1 cellular context compared by ENCODE assay signal in genomic region chr7:47951374-47951773, GRCh38.
TF ChIP-seq lines count a peak whose summit lies in the region.

No MANE protein-coding gene starts in this region.

TF ChIP-seq in HepG2, 621 proteins besides CTCF, POLR2A, EP300 and RAD21 (continued from another document):
- peak; percentile 35; the same call in 1 of the 2 replicates for TF ChIP-seq FOXO1 (CRISPR knock-in tag; IDR thresholded peaks at IDR 0.05)
- no peak for TF ChIP-seq ZNF577 (CRISPR knock-in tag; IDR thresholded peaks at IDR 0.05; ENCODE audit: borderline replicate concordance, low read depth)
- peak; percentile 75 for TF ChIP-seq BCL6 (CRISPR knock-in tag; IDR thresholded peaks at IDR 0.05)
- 0 out of 2 replicates have a peak, but pooled peaks have one; percentile 35 for TF ChIP-seq ZNF331 (CRISPR knock-in tag; IDR thresholded peaks at IDR 0.05)
- no peak for TF ChIP-seq HNF1B (CRISPR knock-in tag; IDR thresholded peaks at IDR 0.05)
- TF ChIP-seq ZBTB40 (IDR thresholded peaks at IDR 0.05), result no peak
- no peak for TF ChIP-seq ZBTB40 (CRISPR knock-in tag; IDR thresholded peaks at IDR 0.05)
- peak; percentile 42; the same call in 1 of the 2 replicates for TF ChIP-seq SAP130 (CRISPR knock-in tag; IDR thresholded peaks at IDR 0.05; ENCODE audit: low read depth)
- peak; percentile 47; the same call in 1 of the 2 replicates for TF ChIP-seq DPF2 (CRISPR knock-in tag; IDR thresholded peaks at IDR 0.05; ENCODE audit: borderline replicate concordance, low read depth)
- TF ChIP-seq ISL2 (CRISPR knock-in tag; IDR thresholded peaks at IDR 0.05), result 0 out of 2 replicates have a peak, but pooled peaks have one; percentile 24
- TF ChIP-seq GATAD2A (CRISPR knock-in tag; IDR thresholded peaks at IDR 0.05), result peak; percentile 61
- TF ChIP-seq HDAC2 (CRISPR knock-in tag; IDR thresholded peaks at IDR 0.05), result peak; percentile 55; the same call in 1 of the 2 replicates
- no peak for TF ChIP-seq ZNF280B (CRISPR knock-in tag; IDR thresholded peaks at IDR 0.05; ENCODE audit: borderline replicate concordance)
- TF ChIP-seq SOX5 (CRISPR knock-in tag; IDR thresholded peaks at IDR 0.05; ENCODE audit: borderline replicate concordance), result peak; percentile 57; the same call in 1 of the 2 replicates
- TF ChIP-seq CEBPB (IDR thresholded peaks at IDR 0.05; ENCODE audit: borderline replicate concordance, low read depth, low read length), result no peak
- TF ChIP-seq PPARG (CRISPR knock-in tag; conservative IDR thresholded peaks at IDR 0.05), result peak; percentile 78
- TF ChIP-seq TAF1 (CRISPR knock-in tag; IDR thresholded peaks at IDR 0.05), result no peak
- TF ChIP-seq, protein P1, sequence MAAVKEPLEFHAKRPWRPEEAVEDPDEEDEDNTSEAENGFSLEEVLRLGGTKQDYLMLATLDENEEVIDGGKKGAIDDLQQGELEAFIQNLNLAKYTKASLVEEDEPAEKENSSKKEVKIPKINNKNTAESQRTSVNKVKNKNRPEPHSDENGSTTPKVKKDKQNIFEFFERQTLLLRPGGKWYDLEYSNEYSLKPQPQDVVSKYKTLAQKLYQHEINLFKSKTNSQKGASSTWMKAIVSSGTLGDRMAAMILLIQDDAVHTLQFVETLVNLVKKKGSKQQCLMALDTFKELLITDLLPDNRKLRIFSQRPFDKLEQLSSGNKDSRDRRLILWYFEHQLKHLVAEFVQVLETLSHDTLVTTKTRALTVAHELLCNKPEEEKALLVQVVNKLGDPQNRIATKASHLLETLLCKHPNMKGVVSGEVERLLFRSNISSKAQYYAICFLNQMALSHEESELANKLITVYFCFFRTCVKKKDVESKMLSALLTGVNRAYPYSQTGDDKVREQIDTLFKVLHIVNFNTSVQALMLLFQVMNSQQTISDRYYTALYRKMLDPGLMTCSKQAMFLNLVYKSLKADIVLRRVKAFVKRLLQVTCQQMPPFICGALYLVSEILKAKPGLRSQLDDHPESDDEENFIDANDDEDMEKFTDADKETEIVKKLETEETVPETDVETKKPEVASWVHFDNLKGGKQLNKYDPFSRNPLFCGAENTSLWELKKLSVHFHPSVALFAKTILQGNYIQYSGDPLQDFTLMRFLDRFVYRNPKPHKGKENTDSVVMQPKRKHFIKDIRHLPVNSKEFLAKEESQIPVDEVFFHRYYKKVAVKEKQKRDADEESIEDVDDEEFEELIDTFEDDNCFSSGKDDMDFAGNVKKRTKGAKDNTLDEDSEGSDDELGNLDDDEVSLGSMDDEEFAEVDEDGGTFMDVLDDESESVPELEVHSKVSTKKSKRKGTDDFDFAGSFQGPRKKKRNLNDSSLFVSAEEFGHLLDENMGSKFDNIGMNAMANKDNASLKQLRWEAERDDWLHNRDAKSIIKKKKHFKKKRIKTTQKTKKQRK (IDR thresholded peaks at IDR 0.05; ENCODE audit: low read length), result no peak
- no peak for TF ChIP-seq SNRNP70 (IDR thresholded peaks at IDR 0.05; ENCODE audit: low read depth, low read length)
- no peak for TF ChIP-seq ZNF44 (CRISPR knock-in tag; IDR thresholded peaks at IDR 0.05)
- TF ChIP-seq IRX3 (CRISPR knock-in tag; IDR thresholded peaks at IDR 0.05; ENCODE audit: borderline replicate concordance, low read depth), result no peak
- 0 out of 2 replicates have a peak, but pooled peaks have one; percentile 29 for TF ChIP-seq NCOA2 (CRISPR knock-in tag; IDR thresholded peaks at IDR 0.05)
- TF ChIP-seq, protein P2, sequence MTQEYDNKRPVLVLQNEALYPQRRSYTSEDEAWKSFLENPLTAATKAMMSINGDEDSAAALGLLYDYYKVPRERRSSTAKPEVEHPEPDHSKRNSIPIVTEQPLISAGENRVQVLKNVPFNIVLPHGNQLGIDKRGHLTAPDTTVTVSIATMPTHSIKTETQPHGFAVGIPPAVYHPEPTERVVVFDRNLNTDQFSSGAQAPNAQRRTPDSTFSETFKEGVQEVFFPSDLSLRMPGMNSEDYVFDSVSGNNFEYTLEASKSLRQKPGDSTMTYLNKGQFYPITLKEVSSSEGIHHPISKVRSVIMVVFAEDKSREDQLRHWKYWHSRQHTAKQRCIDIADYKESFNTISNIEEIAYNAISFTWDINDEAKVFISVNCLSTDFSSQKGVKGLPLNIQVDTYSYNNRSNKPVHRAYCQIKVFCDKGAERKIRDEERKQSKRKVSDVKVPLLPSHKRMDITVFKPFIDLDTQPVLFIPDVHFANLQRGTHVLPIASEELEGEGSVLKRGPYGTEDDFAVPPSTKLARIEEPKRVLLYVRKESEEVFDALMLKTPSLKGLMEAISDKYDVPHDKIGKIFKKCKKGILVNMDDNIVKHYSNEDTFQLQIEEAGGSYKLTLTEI (CRISPR knock-in tag; conservative IDR thresholded peaks at IDR 0.05), result no peak
- TF ChIP-seq MBNL3 (CRISPR knock-in tag; conservative IDR thresholded peaks at IDR 0.05), result no peak
- TF ChIP-seq MIER2 (CRISPR knock-in tag; IDR thresholded peaks at IDR 0.05), result no peak
- no peak; the same call in 1 of the 2 replicates for TF ChIP-seq FOXA1 (IDR thresholded peaks at IDR 0.05)
- TF ChIP-seq FOXA1 (CRISPR knock-in tag; IDR thresholded peaks at IDR 0.05), result peak; percentile 93
- no peak for TF ChIP-seq LBX2 (CRISPR knock-in tag; IDR thresholded peaks at IDR 0.05; ENCODE audit: borderline replicate concordance)
- TF ChIP-seq FOXJ3 (CRISPR knock-in tag; IDR thresholded peaks at IDR 0.05; ENCODE audit: borderline replicate concordance), result peak; percentile 37; the same call in 1 of the 2 replicates
- TF ChIP-seq NFIC (IDR thresholded peaks at IDR 0.05; ENCODE audit: low read length), result 0 out of 2 replicates have a peak, but pooled peaks have one; percentile 35
- peak; percentile 37; the same call in 1 of the 2 replicates for TF ChIP-seq HNF4A (CRISPR knock-in tag; IDR thresholded peaks at IDR 0.05)
- TF ChIP-seq HHEX (CRISPR knock-in tag; IDR thresholded peaks at IDR 0.05), result no peak
- no peak for TF ChIP-seq ZBTB3 (CRISPR knock-in tag; IDR thresholded peaks at IDR 0.05; ENCODE audit: borderline replicate concordance, low read depth)
- TF ChIP-seq, protein P3, sequence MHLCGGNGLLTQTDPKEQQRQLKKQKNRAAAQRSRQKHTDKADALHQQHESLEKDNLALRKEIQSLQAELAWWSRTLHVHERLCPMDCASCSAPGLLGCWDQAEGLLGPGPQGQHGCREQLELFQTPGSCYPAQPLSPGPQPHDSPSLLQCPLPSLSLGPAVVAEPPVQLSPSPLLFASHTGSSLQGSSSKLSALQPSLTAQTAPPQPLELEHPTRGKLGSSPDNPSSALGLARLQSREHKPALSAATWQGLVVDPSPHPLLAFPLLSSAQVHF (CRISPR knock-in tag; IDR thresholded peaks at IDR 0.05), result no peak
TF ChIP-seq in HepG2: peak in this region for 30.
